ENCODE assay signal across 27 cellular contexts in the genomic region with DNA sequence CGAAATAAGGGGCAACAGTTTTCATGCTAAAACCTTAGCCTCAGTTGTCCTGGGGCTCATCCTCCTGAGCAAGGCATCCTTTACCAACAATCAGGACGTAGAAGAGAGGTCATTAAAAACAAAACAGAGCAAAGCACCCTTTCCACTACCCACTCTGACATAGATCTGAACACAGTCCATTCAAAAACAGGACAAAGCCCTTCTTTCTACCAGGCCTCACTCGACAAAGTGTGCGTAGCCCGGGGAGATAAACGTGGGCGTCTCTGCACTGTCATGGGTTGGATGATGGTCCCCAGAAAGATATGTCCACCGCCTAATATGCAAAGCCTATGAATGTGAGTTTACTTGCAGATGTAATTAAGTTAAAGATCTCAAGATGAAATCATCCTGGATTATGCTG.
"Had no signal": no experiment of that assay in that cellular context is flagged by ENCODE, and none has a peak within 500 bp of the region (broad histone marks: within the 10 kb centered on the region; RNA-seq: fewer than 3 reads in every experiment).

No MANE protein-coding gene starts in this region.

- H3K4me1 Mint-ChIP-seq: immature natural killer cell; naive B cell; natural killer cell; stimulated activated memory B cell treated with anti-CD40 and anti-IgM and Interleukin-4, amounts not matched to agents 10 μg/mL and 1 μg/mL and 100 μg/mL, for 72 hours; stimulated activated naive CD8-positive, alpha-beta T cell treated with anti-CD3 and anti-CD28 coated beads, Interleukin-15, amount 100 ng/mL, for 72 hours had no signal

- H3K36me3 Mint-ChIP-seq: immature natural killer cell; naive B cell; natural killer cell; stimulated activated memory B cell treated with anti-CD40 and anti-IgM and Interleukin-4, amounts not matched to agents 10 μg/mL and 1 μg/mL and 100 μg/mL, for 72 hours; type B pancreatic cell had no signal

- ATAC-seq: left colon; left lung; lower lobe of right lung; natural killer cell; stimulated activated memory B cell treated with anti-CD40 and anti-IgM and Interleukin-4, amounts not matched to agents 10 μg/mL and 1 μg/mL and 100 μg/mL, for 72 hours; stimulated activated naive CD8-positive, alpha-beta T cell treated with anti-CD3 and anti-CD28 coated beads, Interleukin-15, amount 100 ng/mL, for 72 hours had no signal

- DNase-seq: hypothalamus; immature natural killer cell; kidney; left colon; left lung; lower lobe of right lung; mammary epithelial cell; mesendoderm; naive B cell; natural killer cell; ovary; sigmoid colon; small intestine; stimulated activated CD4-positive, alpha-beta T cell treated with anti-CD3 and anti-CD28 coated beads, Interleukin-1b, Interleukin-23, amount 100 ng/mL, for 48 hours; stimulated activated CD4-positive, alpha-beta T cell treated with anti-CD3 and anti-CD28 coated beads, Interleukin-2, amount 100 ng/mL, for 48 hours; stimulated activated CD4-positive, alpha-beta T cell treated with anti-CD3 and anti-CD28 coated beads, Interleukin-4, amount 100 ng/mL, for 4 hours; stimulated activated CD8-positive, alpha-beta memory T cell treated with anti-CD3 and anti-CD28 coated beads, Interleukin-4, amount 100 ng/mL, for 48 hours; stimulated activated naive CD4-positive, alpha-beta T cell treated with Interleukin-2 at 50 U/mL for 16 hours; stimulated activated naive CD8-positive, alpha-beta T cell treated with anti-CD3 and anti-CD28 coated beads, Interleukin-15, amount 100 ng/mL, for 72 hours; substantia nigra; uterus had no signal

- H3K27me3 ChIP-seq: left lung, ovary, right atrium auricular region, sigmoid colon, tibial nerve, uterus had no signal

- H3K9me3 ChIP-seq: left lung, lower lobe of right lung, ovary, right atrium auricular region, sigmoid colon, tibial nerve, uterus had no signal

- H3K4me3 Mint-ChIP-seq: immature natural killer cell; mesothelial cell of epicardium; naive B cell; natural killer cell; stimulated activated memory B cell treated with anti-CD40 and anti-IgM and Interleukin-4, amounts not matched to agents 10 μg/mL and 1 μg/mL and 100 μg/mL, for 72 hours; stimulated activated naive CD8-positive, alpha-beta T cell treated with anti-CD3 and anti-CD28 coated beads, Interleukin-15, amount 100 ng/mL, for 72 hours; type B pancreatic cell had no signal

- H3K4me3 ChIP-seq: left lung, lower lobe of right lung, ovary, right atrium auricular region, sigmoid colon, tibial nerve, uterus had no signal

- H3K36me3 ChIP-seq: left lung, lower lobe of right lung, ovary, right atrium auricular region, sigmoid colon, tibial nerve, uterus had no signal

- H3K27ac ChIP-seq: left lung, lower lobe of right lung, ovary, right atrium auricular region, sigmoid colon, tibial nerve, uterus had no signal

- H3K27ac Mint-ChIP-seq: immature natural killer cell; mesothelial cell of epicardium; naive B cell; natural killer cell; progenitor cell of endocrine pancreas; stimulated activated memory B cell treated with anti-CD40 and anti-IgM and Interleukin-4, amounts not matched to agents 10 μg/mL and 1 μg/mL and 100 μg/mL, for 72 hours; stimulated activated naive CD8-positive, alpha-beta T cell treated with anti-CD3 and anti-CD28 coated beads, Interleukin-15, amount 100 ng/mL, for 72 hours; type B pancreatic cell had no signal

- H3K27me3 Mint-ChIP-seq: naive B cell; progenitor cell of endocrine pancreas; stimulated activated memory B cell treated with anti-CD40 and anti-IgM and Interleukin-4, amounts not matched to agents 10 μg/mL and 1 μg/mL and 100 μg/mL, for 72 hours; stimulated activated naive CD8-positive, alpha-beta T cell treated with anti-CD3 and anti-CD28 coated beads, Interleukin-15, amount 100 ng/mL, for 72 hours; type B pancreatic cell had no signal

- H3K4me1 ChIP-seq: left lung, lower lobe of right lung, right atrium auricular region, sigmoid colon, tibial nerve, uterus had no signal
